In the genomic region with DNA sequence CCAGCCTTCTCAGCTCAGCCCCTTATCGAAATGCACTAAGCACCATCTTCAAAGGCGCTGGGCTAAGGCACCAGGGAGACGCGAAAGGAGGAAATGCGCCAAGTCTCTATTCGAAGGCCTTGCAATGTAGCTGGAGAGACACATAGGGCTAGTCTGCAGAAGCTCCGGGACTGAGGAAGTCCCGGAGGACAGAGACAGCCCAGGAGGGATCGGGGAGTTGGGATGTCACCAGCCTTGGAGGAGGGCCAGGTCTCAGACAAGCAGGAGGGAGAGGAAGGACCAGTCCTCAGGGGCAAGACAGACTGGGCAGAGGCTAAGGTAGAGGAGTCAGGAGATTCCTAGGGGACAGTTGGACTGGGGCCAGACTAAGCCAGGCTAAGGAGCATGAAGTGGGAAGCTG, we compare ENCODE assay signal across 19 cellular contexts. TPM values are rescaled to one million over a fixed set of nuclear protein-coding genes. Genes with fewer than 3 reads are reported as not detected.
DNase-seq lines count a peak whose midpoint lies in the region; ATAC-seq and TF ChIP-seq lines count a peak whose summit lies in the region.
"Had no signal": no experiment of that assay in that cellular context is flagged by ENCODE, and none has a peak within 500 bp of the region (broad histone marks: within the 10 kb centered on the region; RNA-seq: fewer than 3 reads in every experiment).

No MANE protein-coding gene starts in this region.

- 89 to 94% methylated on average over 3 to 9 of the region's 9 CpGs for WGBS in endodermal cell (ENCODE audit: insufficient coverage in 1 of 2, insufficient read length in 1 of 2), 2 experiments

- no peaks in the 10 kb centered on the region for H3K9me3 Mint-ChIP-seq in activated CD8-positive, alpha-beta memory T cell treated with anti-CD3 and anti-CD28 coated beads, Interleukin-2, amount 10 ng/mL, durations not matched to agents 7 days and 5 days (ENCODE audit: low read depth)
- H3K9me3 Mint-ChIP-seq in endodermal cell (no peaks in the 10 kb centered on the region), CD14-positive monocyte (peaks cover 0 to 13% (median 4%) of the 10 kb centered on the region in 7 donors)
- H3K9me3 Mint-ChIP-seq: CD4-positive, alpha-beta memory T cell had no signal

- H3K4me3 ChIP-seq in OCI-LY1 (ENCODE audit: low read depth, low read length, poor library complexity, severe bottlenecking) (no peak overlapping the region), endodermal cell (ENCODE audit: low read length) (no peak overlapping the region)
- H3K4me3 ChIP-seq: breast epithelium, left lung had no signal

- peak overlapping the region; percentile 30 for H3K27ac ChIP-seq in OCI-LY1 (ENCODE audit: low read depth, low read length, poor library complexity, severe bottlenecking)
- no peak overlapping the region for H3K27ac ChIP-seq in endodermal cell (ENCODE audit: low read depth, low read length)
- H3K27ac ChIP-seq: breast epithelium, left lung had no signal

- H3K4me1 Mint-ChIP-seq in activated CD8-positive, alpha-beta memory T cell treated with anti-CD3 and anti-CD28 coated beads, Interleukin-2, amount 10 ng/mL, durations not matched to agents 7 days and 5 days, result peaks cover 43% of the 10 kb centered on the region
- H3K4me1 Mint-ChIP-seq in endodermal cell (peaks cover 9% of the 10 kb centered on the region), CD14-positive monocyte (peaks cover 49% of the 10 kb centered on the region)

- intact Hi-C loops in CD14-positive monocyte (cut with micrococcal nuclease), result loop anchor here in 1 of 2 donors (10.0 kb wide), 1 partner anchor 335 kb away; a partner anchor contains a TSS

- H3K27ac Mint-ChIP-seq in activated CD8-positive, alpha-beta memory T cell treated with anti-CD3 and anti-CD28 coated beads, Interleukin-2, amount 10 ng/mL, durations not matched to agents 7 days and 5 days, result no peak overlapping the region
- no peak overlapping the region for H3K27ac Mint-ChIP-seq in endodermal cell
- H3K27ac Mint-ChIP-seq in CD14-positive monocyte, result peak overlapping the region in 3 of 7 donors; percentile 41 to 83 (median 71)

- no peaks in the 10 kb centered on the region for H3F3A ChIP-seq in OCI-LY1 (ENCODE audit: insufficient read depth, low read length)

- H3K4me1 ChIP-seq in OCI-LY1 (ENCODE audit: insufficient read depth, low read length, severe bottlenecking) (peaks cover 34% of the 10 kb centered on the region), endodermal cell (ENCODE audit: control insufficient read depth, insufficient read depth, low read length) (no peaks in the 10 kb centered on the region)
- H3K4me1 ChIP-seq: breast epithelium had no signal

- peaks cover 3% of the 10 kb centered on the region for H3K36me3 Mint-ChIP-seq in activated CD8-positive, alpha-beta memory T cell treated with anti-CD3 and anti-CD28 coated beads, Interleukin-2, amount 10 ng/mL, durations not matched to agents 7 days and 5 days
- H3K36me3 Mint-ChIP-seq in endodermal cell (ENCODE audit: low read depth) (no peaks in the 10 kb centered on the region), CD14-positive monocyte (peaks cover 5 to 13% of the 10 kb centered on the region in 2 donors)

- peak overlapping the region; percentile 17; the same call in 1 of the 2 replicates for H3K4me2 ChIP-seq in OCI-LY1 (ENCODE audit: low read length)

- H3K9me2 ChIP-seq in OCI-LY1 (ENCODE audit: low read depth, low read length), result no peaks in the 10 kb centered on the region

- no peak for ATAC-seq in activated CD8-positive, alpha-beta memory T cell treated with anti-CD3 and anti-CD28 coated beads, Interleukin-2, amount 10 ng/mL, durations not matched to agents 7 days and 5 days
- no peak for ATAC-seq in HG03039 (IDR thresholded peaks at IDR 0.05; ENCODE audit: unreplicated experiment)

- no peak overlapping the region for H3K4me3 Mint-ChIP-seq in activated CD8-positive, alpha-beta memory T cell treated with anti-CD3 and anti-CD28 coated beads, Interleukin-2, amount 10 ng/mL, durations not matched to agents 7 days and 5 days
- no peak overlapping the region for H3K4me3 Mint-ChIP-seq in endodermal cell
- peak overlapping the region in 1 of 2 donors; percentile 83 for H3K4me3 Mint-ChIP-seq in CD14-positive monocyte

- DNase-seq in activated CD8-positive, alpha-beta memory T cell treated with anti-CD3 and anti-CD28 coated beads for 24 hours, result peak; percentile 52
- no peak for DNase-seq in activated CD8-positive, alpha-beta memory T cell treated with anti-CD3 and anti-CD28 coated beads, Interleukin-2, amount 10 ng/mL, durations not matched to agents 7 days and 5 days
- peak; percentile 41 for DNase-seq in endodermal cell
- no peak for DNase-seq in SW480 (ENCODE audit: low spot score)
- DNase-seq in CD14-positive monocyte (ENCODE audit: low spot score), result no peak
- no peak for DNase-seq in NOMO-1 treated with dmso at 0.1 percent for 144 hours (lab: John Stamatoyannopoulos, UW; ENCODE audit: unreplicated experiment)
- DNase-seq: activated CD4-positive, alpha-beta T cell treated with anti-CD3 and anti-CD28 coated beads, Interleukin-2, amount 50 U/mL, for 4 hours; activated naive CD4-positive, alpha-beta T cell; CD4-positive, alpha-beta memory T cell; cortex of kidney; NCI-H2029; NCI-H446 treated with DMSO at 0.1 percent for 48 hours; spleen had no signal

- no peak overlapping the region; the same call in 1 of the 2 replicates for H3K9ac ChIP-seq in OCI-LY1 (ENCODE audit: low read length)
- H3K9ac ChIP-seq in endodermal cell (ENCODE audit: extremely low read depth, low read length, poor library complexity, severe bottlenecking), result no peak overlapping the region

- H3K27me3 Mint-ChIP-seq in activated CD8-positive, alpha-beta memory T cell treated with anti-CD3 and anti-CD28 coated beads, Interleukin-2, amount 10 ng/mL, durations not matched to agents 7 days and 5 days, result peaks cover 48% of the 10 kb centered on the region
- H3K27me3 Mint-ChIP-seq in endodermal cell (ENCODE audit: insufficient read depth), result peaks cover 53% of the 10 kb centered on the region
- H3K27me3 Mint-ChIP-seq in CD14-positive monocyte (ENCODE audit: low read depth in 3 of 3), result peaks cover 41 to 54% (median 46%) of the 10 kb centered on the region in 3 donors
- H3K27me3 Mint-ChIP-seq: CD4-positive, alpha-beta memory T cell had no signal

- H3K9me3 ChIP-seq in OCI-LY1 (ENCODE audit: low read length) (no peaks in the 10 kb centered on the region), endodermal cell (ENCODE audit: control insufficient read depth, low read length) (no peaks in the 10 kb centered on the region)
- H3K9me3 ChIP-seq: breast epithelium, left lung, spleen had no signal

- no peak overlapping the region for H2AFZ ChIP-seq in OCI-LY1 (ENCODE audit: low read length)

- H3K27me3 ChIP-seq in OCI-LY1 (ENCODE audit: insufficient read depth, low read length) (no peaks in the 10 kb centered on the region), endodermal cell (ENCODE audit: control insufficient read depth, insufficient read depth, low read length, poor library complexity, severe bottlenecking) (peaks cover 34% of the 10 kb centered on the region)

- no peaks in the 10 kb centered on the region for H4K20me1 ChIP-seq in OCI-LY1 (ENCODE audit: insufficient read depth, low read length)

- H3K79me2 ChIP-seq in OCI-LY1 (ENCODE audit: insufficient read depth, low read length), result no peaks in the 10 kb centered on the region

- H3K36me3 ChIP-seq in OCI-LY1 (ENCODE audit: insufficient read depth, low read length) (peaks cover 3% of the 10 kb centered on the region; the same call in 1 of the 2 replicates), endodermal cell (ENCODE audit: control insufficient read depth, insufficient read depth, low read length) (no peaks in the 10 kb centered on the region)
- H3K36me3 ChIP-seq: breast epithelium, left lung, spleen had no signal

- TF ChIP-seq CTCF in OCI-LY1 (IDR thresholded peaks at IDR 0.05; ENCODE audit: low read length) (no peak), endodermal cell (conservative IDR thresholded peaks at IDR 0.05) (no peak), CD14-positive monocyte (IDR thresholded peaks at IDR 0.05) (no peak)

- CTCF ChIA-PET in activated CD8-positive, alpha-beta memory T cell treated with anti-CD3 and anti-CD28 coated beads, Interleukin-2, amount 10 ng/mL, durations not matched to agents 7 days and 5 days (lab: Charles Lee), result interaction anchor here (0.9 to 1.3 kb wide), 4 partner anchors 9 to 187 kb away, joined by 3 to 7 read pairs (median 3); a partner anchor contains a TSS

RNA-seq across cellular contexts. Expression of a gene that starts 8.5 kb away (rescaled TPM):
- 1 to 10 TPM; 1.1 to 1.4 TPM for total RNA-seq in activated CD8-positive, alpha-beta memory T cell treated with anti-CD3 and anti-CD28 coated beads, Interleukin-2, amount 10 ng/mL, durations not matched to agents 7 days and 5 days
- total RNA-seq in endodermal cell, result 1 to 10 TPM; 2.7 to 3.0 TPM
- 5.2 TPM for polyA plus RNA-seq in endodermal cell (2013, experiment 1 of 2)
- 4.6 TPM for polyA plus RNA-seq in endodermal cell (2013, experiment 2 of 2)
- polyA plus RNA-seq in CD14-positive monocyte, result 1 to 10 TPM; 1.2 to 1.8 TPM

RNA-seq across cellular contexts. Expression of a gene that starts 8.7 kb away (rescaled TPM):
- total RNA-seq in activated CD8-positive, alpha-beta memory T cell treated with anti-CD3 and anti-CD28 coated beads, Interleukin-2, amount 10 ng/mL, durations not matched to agents 7 days and 5 days, result 10 to 100 TPM; 18.3 TPM
- 10 to 100 TPM; 12.8 to 16.6 TPM for total RNA-seq in endodermal cell
- polyA plus RNA-seq in endodermal cell (2013, experiment 1 of 2), result 25.6 TPM
- polyA plus RNA-seq in endodermal cell (2013, experiment 2 of 2), result 22.8 TPM
- polyA plus RNA-seq in CD14-positive monocyte, result 10 to 100 TPM; 33.6 to 38.2 TPM

RNA-seq across cellular contexts. Expression of a gene that starts 19.2 kb away (rescaled TPM):
- total RNA-seq in activated CD8-positive, alpha-beta memory T cell treated with anti-CD3 and anti-CD28 coated beads, Interleukin-2, amount 10 ng/mL, durations not matched to agents 7 days and 5 days, result 10 to 100 TPM; 69.6 to 71.6 TPM
- total RNA-seq in endodermal cell, result 100 to 1,000 TPM; 135 to 151 TPM
- polyA plus RNA-seq in endodermal cell (2013, experiment 1 of 2), result 175 TPM
- polyA plus RNA-seq in endodermal cell (2013, experiment 2 of 2), result 166 TPM
- polyA plus RNA-seq in CD14-positive monocyte, result 100 to 1,000 TPM; 319 to 357 TPM

RNA-seq across cellular contexts. Expression of a gene that starts 19.6 kb away (rescaled TPM):
- total RNA-seq in activated CD8-positive, alpha-beta memory T cell treated with anti-CD3 and anti-CD28 coated beads, Interleukin-2, amount 10 ng/mL, durations not matched to agents 7 days and 5 days, result 10 to 100 TPM; 16.5 to 18.0 TPM
- total RNA-seq in endodermal cell, result 10 to 100 TPM; 37.2 to 50.1 TPM
- polyA plus RNA-seq in endodermal cell (2013, experiment 1 of 2), result 23.3 TPM
- polyA plus RNA-seq in endodermal cell (2013, experiment 2 of 2), result 24.5 TPM
- 1 to 10 TPM; 1.7 to 3.5 TPM for polyA plus RNA-seq in CD14-positive monocyte

RNA-seq across cellular contexts. Expression of a gene that starts 53.1 kb away (rescaled TPM):
- total RNA-seq in activated CD8-positive, alpha-beta memory T cell treated with anti-CD3 and anti-CD28 coated beads, Interleukin-2, amount 10 ng/mL, durations not matched to agents 7 days and 5 days, result not detected
- total RNA-seq in endodermal cell, result 1 to 10 TPM; 3.9 to 8.4 TPM
- 1.5 TPM for polyA plus RNA-seq in endodermal cell (2013, experiment 1 of 2)
- polyA plus RNA-seq in endodermal cell (2013, experiment 2 of 2), result 0.66 TPM
- not detected for polyA plus RNA-seq in CD14-positive monocyte
- total RNA-seq: A673; CD4-positive, alpha-beta memory T cell; endothelial cell of umbilical vein had no signal
- polyA plus RNA-seq: CD4-positive, alpha-beta memory T cell had no signal

Comparison
In these comparisons a context has a peak if more than half of its experiments do, and no peak if none do; other contexts are left out.
1. DNase-seq: peak in activated CD8-positive, alpha-beta memory T cell treated with anti-CD3 and anti-CD28 coated beads for 24 hours (single experiment) and endodermal cell (single experiment); none in activated CD8-positive, alpha-beta memory T cell treated with anti-CD3 and anti-CD28 coated beads, Interleukin-2, amount 10 ng/mL, durations not matched to agents 7 days and 5 days (single experiment), SW480 (single experiment), CD14-positive monocyte (single experiment) and NOMO-1 treated with dmso at 0.1 percent for 144 hours (single experiment).